Comparison of ENCODE assay signal across 13 cellular contexts in genomic region chr10:132662186-132662920, GRCh38.
DNase-seq lines count a peak whose midpoint lies in the region; ATAC-seq and TF ChIP-seq lines count a peak whose summit lies in the region.
"Had no signal": no experiment of that assay in that cellular context is flagged by ENCODE, and none has a peak within 500 bp of the region (broad histone marks: within the 10 kb centered on the region; RNA-seq: fewer than 3 reads in every experiment).

No MANE protein-coding gene starts in this region.

- H3K9me3 ChIP-seq in lower lobe of right lung (no peaks in the 10 kb centered on the region), uterus (no peaks in the 10 kb centered on the region)

- no peak overlapping the region for H3K4me3 ChIP-seq in lower lobe of right lung
- no peak overlapping the region for H3K4me3 ChIP-seq in uterus
- H3K4me3 ChIP-seq: GM23338 had no signal

- intact Hi-C loops in lower lobe of right lung (cut with DNase I) = no loop called here
- intact Hi-C loops in head of caudate nucleus (cut with DNase I) = no loop called here
- intact Hi-C loops in uterus (cut with DNase I; ENCODE audit: low total_unique reads) = no loop called here

- DNase-seq in G401 (ENCODE audit: low spot score) (peak; percentile 88), LHCN-M2 (ENCODE audit: low read depth) (peak; percentile 14), cerebellar cortex (ENCODE audit: low spot score) (peak; percentile 87), lower lobe of right lung (peak; percentile 35), head of caudate nucleus (no peak), uterus (no peak), mucosa of gallbladder (ENCODE audit: low spot score) (no peak)
- no peak for DNase-seq in stimulated activated naive CD4-positive, alpha-beta T cell treated with Interleukin-2 at 50 U/mL for 16 hours (lab: John Stamatoyannopoulos, UW)
- DNase-seq: CD4-positive, alpha-beta memory T cell; DMS79; H9 had no signal

- TF ChIP-seq CTCF in lower lobe of right lung (IDR thresholded peaks at IDR 0.05) = no peak
- TF ChIP-seq CTCF in uterus (IDR thresholded peaks at IDR 0.05) = no peak

- H3K27ac ChIP-seq in lower lobe of right lung = no peak overlapping the region
- H3K27ac ChIP-seq in uterus = no peak overlapping the region

- no peak for TF ChIP-seq POLR2A in uterus (IDR thresholded peaks at IDR 0.05)

- ATAC-seq in lower lobe of right lung = peak; percentile 12 to 54
- ATAC-seq: GM23338, HepG2 had no signal

- H3K4me1 ChIP-seq in lower lobe of right lung (peaks cover 4% of the 10 kb centered on the region), uterus (peaks cover 0 to 4% of the 10 kb centered on the region in 2 donors)

- H3K27me3 ChIP-seq in lower lobe of right lung (ENCODE audit: low read depth) (no peaks in the 10 kb centered on the region), uterus (no peaks in the 10 kb centered on the region)

- H3K36me3 ChIP-seq in lower lobe of right lung (peaks cover 20% of the 10 kb centered on the region), uterus (no peaks in the 10 kb centered on the region)

- in situ Hi-C loops in G401 (cut with HindIII; ENCODE audit: low sequenced_read_pairs) = no loop called here

Comparison
In these comparisons a context has a peak if more than half of its experiments do, and no peak if none do; other contexts are left out.
1. DNase-seq: peak in G401 (single experiment), LHCN-M2 (single experiment), cerebellar cortex (single experiment) and lower lobe of right lung (single experiment); none in head of caudate nucleus (0 of 42), uterus (0 of 2), mucosa of gallbladder (single experiment) and stimulated activated naive CD4-positive, alpha-beta T cell treated with Interleukin-2 at 50 U/mL for 16 hours (single experiment).